In the genomic region with DNA sequence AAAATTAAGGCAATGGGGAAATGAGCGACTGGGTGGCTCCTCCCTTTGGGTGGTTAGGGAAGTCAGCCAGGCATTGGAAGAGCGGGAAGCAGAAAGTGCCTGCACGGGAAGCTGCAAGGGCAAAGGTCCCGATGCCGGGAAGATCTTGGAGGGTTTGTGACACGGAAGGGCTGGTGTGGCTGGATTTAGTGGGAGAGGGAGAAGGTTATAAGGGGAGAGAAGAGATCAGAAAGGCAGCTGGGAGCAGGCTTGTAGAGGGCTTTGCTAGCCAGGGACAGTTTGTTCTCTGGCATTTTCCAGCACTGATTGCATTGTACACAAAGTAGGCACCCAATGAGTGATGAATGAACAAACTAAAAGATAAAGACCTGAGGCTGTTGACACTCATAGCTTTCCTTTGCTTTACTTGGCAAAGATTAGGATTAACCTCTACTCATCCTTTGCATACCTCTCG, we compare ENCODE assay signal across 8 cellular contexts.
DNase-seq lines count a peak whose midpoint lies in the region; ATAC-seq and TF ChIP-seq lines count a peak whose summit lies in the region.

No MANE protein-coding gene starts in this region.

- H2AFZ ChIP-seq in parathyroid adenoma = peak overlapping the region; percentile 42

- H3K4me1 ChIP-seq in RWPE2 (ENCODE audit: insufficient read depth, poor library complexity, severe bottlenecking) (peaks cover 22% of the 10 kb centered on the region), parathyroid adenoma (peaks cover 5% of the 10 kb centered on the region)

- H3K9me3 ChIP-seq in RWPE2 (ENCODE audit: severe bottlenecking) (no peaks in the 10 kb centered on the region), parathyroid adenoma (ENCODE audit: control insufficient read depth, low read length) (no peaks in the 10 kb centered on the region)

- no peak overlapping the region for H3K9ac ChIP-seq in parathyroid adenoma

- TF ChIP-seq CTCF in RWPE2 (IDR thresholded peaks at IDR 0.05; ENCODE audit: poor library complexity, severe bottlenecking) (no peak), fibroblast of the aortic adventitia (IDR thresholded peaks at IDR 0.05; ENCODE audit: insufficient read depth, low read length) (no peak), parathyroid adenoma (IDR thresholded peaks at IDR 0.05) (no peak)

- in situ Hi-C loops in Caki2 (cut with HindIII; ENCODE audit: low pct_unique_long_range_greater_than_20kb, low sequenced_read_pairs) = no loop called here

- H3K4me3 ChIP-seq in RWPE2 (ENCODE audit: severe bottlenecking) (no peak overlapping the region), fibroblast of the aortic adventitia (ENCODE audit: low read depth, low read length) (peak overlapping the region; percentile 31), parathyroid adenoma (ENCODE audit: low read depth, low read length) (no peak overlapping the region)

- ATAC-seq in RWPE2 (ENCODE audit: low read depth) (peak; percentile 59), HG03025 (IDR thresholded peaks at IDR 0.05; ENCODE audit: low FRiP score, unreplicated experiment) (no peak)

- DNase-seq in Caki2 (ENCODE audit: low read depth) (peak; percentile 67), RWPE2 (ENCODE audit: low spot score) (no peak), fibroblast of the aortic adventitia (ENCODE audit: low read depth) (peak; percentile 63), NCI-H1417 treated with DMSO at 0.1 percent for 48 hours (lab: John Stamatoyannopoulos, UW) (no peak), NCI-H1092 (lab: John Stamatoyannopoulos, UW) (no peak), COLO668 (lab: John Stamatoyannopoulos, UW; ENCODE audit: unreplicated experiment) (no peak)

- H3K36me3 ChIP-seq in RWPE2 (ENCODE audit: low read depth) (no peaks in the 10 kb centered on the region), parathyroid adenoma (ENCODE audit: control insufficient read depth, insufficient read depth, low read length) (no peaks in the 10 kb centered on the region)

- H3K27ac ChIP-seq in RWPE2 (ENCODE audit: poor library complexity, severe bottlenecking) = peak overlapping the region; percentile 77
- H3K27ac ChIP-seq in parathyroid adenoma = peak overlapping the region; percentile 65

- H3K27me3 ChIP-seq in RWPE2 (ENCODE audit: insufficient read depth, poor library complexity, severe bottlenecking) (no peaks in the 10 kb centered on the region), parathyroid adenoma (ENCODE audit: control insufficient read depth, insufficient read depth, low read length) (no peaks in the 10 kb centered on the region)

- no peaks in the 10 kb centered on the region for H3K79me2 ChIP-seq in parathyroid adenoma

- H3K4me2 ChIP-seq in parathyroid adenoma (ENCODE audit: low read length) = peak overlapping the region; percentile 45

Comparison
In these comparisons a context has a peak if more than half of its experiments do, and no peak if none do; other contexts are left out.
1. DNase-seq: peak in Caki2 (single experiment) and fibroblast of the aortic adventitia (single experiment); none in RWPE2 (single experiment), NCI-H1417 treated with DMSO at 0.1 percent for 48 hours (single experiment), NCI-H1092 (single experiment) and COLO668 (single experiment).